Comparison of ENCODE assay signal across 2 cellular contexts in genomic region chr2:171158036-171158789, GRCh38.
TF ChIP-seq lines count a peak whose summit lies in the region.

No MANE protein-coding gene starts in this region.

TF ChIP-seq in IMR-90, 13 proteins besides CTCF, POLR2A, EP300 and RAD21:
- TF ChIP-seq CEBPB (IDR thresholded peaks at IDR 0.05; ENCODE audit: low read depth, low read length) (no peak), ELK1 (IDR thresholded peaks at IDR 0.05; ENCODE audit: borderline replicate concordance, low read depth, low read length) (no peak), MXI1 (IDR thresholded peaks at IDR 0.05; ENCODE audit: borderline replicate concordance, low read depth, low read length) (no peak), MAZ (IDR thresholded peaks at IDR 0.05; ENCODE audit: borderline replicate concordance, low read depth, low read length) (no peak), BHLHE40 (IDR thresholded peaks at IDR 0.05; ENCODE audit: low read depth, low read length) (no peak), FOS (IDR thresholded peaks at IDR 0.05; ENCODE audit: low read depth, low read length) (no peak), RFX5 (IDR thresholded peaks at IDR 0.05; ENCODE audit: low read depth, low read length) (no peak), SMC3 (IDR thresholded peaks at IDR 0.05; ENCODE audit: low read depth, low read length) (no peak), CHD1 (IDR thresholded peaks at IDR 0.05; ENCODE audit: low read depth, low read length) (no peak), RCOR1 (IDR thresholded peaks at IDR 0.05; ENCODE audit: insufficient replicate concordance, low read length) (no peak)

TF ChIP-seq in K562, 482 proteins besides CTCF, POLR2A, EP300 and RAD21:
- no peak for TF ChIP-seq NFATC3 (IDR thresholded peaks at IDR 0.05)
- TF ChIP-seq POLR2H (tag; IDR thresholded peaks at IDR 0.05; ENCODE audit: low read depth) = no peak
- peak; percentile 99 for TF ChIP-seq ZNF24 (IDR thresholded peaks at IDR 0.05)
- TF ChIP-seq TRIM25 (IDR thresholded peaks at IDR 0.05; ENCODE audit: borderline replicate concordance) = no peak
- 0 out of 2 replicates have a peak, but pooled peaks have one; percentile 34 for TF ChIP-seq BCOR (IDR thresholded peaks at IDR 0.05)
- TF ChIP-seq ESRRA (IDR thresholded peaks at IDR 0.05; ENCODE audit: borderline replicate concordance, low read depth) = no peak
- peak in 1 of 2 experiments; percentile 6; a peak in 1 of 4 replicates for TF ChIP-seq HDAC1 (IDR thresholded peaks at IDR 0.05)
TF ChIP-seq in K562: peak in this region for 3.
